Comparison of ENCODE assay signal across 8 cellular contexts in the genomic region with DNA sequence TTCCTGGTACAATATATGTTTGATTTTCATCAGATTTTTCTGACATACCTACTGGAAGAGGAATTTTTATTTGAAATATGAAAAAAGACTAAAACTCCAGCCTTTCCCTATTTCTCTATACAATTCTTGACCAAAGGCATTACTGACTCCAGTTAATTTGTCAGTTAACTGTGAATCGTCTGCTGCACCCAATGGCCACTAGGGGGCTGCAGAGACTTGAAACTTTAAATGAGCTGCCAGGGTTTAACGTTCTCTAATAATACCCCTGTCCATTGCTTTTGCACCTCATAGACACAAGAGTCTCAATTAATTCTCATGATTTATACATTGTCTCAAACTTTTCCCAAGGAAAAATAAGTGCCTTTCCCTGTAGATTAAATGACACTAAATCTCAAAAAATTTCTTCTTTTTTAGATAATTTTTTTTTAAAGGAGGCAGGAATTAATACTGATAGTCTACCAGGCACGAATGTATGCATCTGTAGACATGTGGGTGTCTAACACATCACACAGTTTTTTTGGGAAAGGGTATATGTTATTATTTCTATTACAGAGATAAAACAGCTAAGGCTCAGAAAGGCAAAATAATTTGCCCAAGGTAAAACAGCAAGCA. TPM values are rescaled to one million over a fixed set of nuclear protein-coding genes. Genes with fewer than 3 reads are reported as not detected.
DNase-seq lines count a peak whose midpoint lies in the region; ATAC-seq, FAIRE-seq and TF ChIP-seq lines count a peak whose summit lies in the region.

No MANE protein-coding gene starts in this region.

- intact Hi-C loops in kidney (cut with DNase I), result no loop called here

- no peaks in the 10 kb centered on the region for H3K36me3 ChIP-seq in kidney (ENCODE audit: control insufficient read depth in 1 of 2, insufficient read depth in 2 of 2, low read length in 2 of 2)

- H3K4me3 Mint-ChIP-seq in T-helper 17 cell, result no peak overlapping the region

- no peak overlapping the region for H3K27ac Mint-ChIP-seq in T-helper 17 cell

- in situ Hi-C loops in T47D (cut with HindIII; ENCODE audit: low pct_unique_long_range_greater_than_20kb, low sequenced_read_pairs), result no loop called here

- peak; percentile 43 to 58 for DNase-seq in AML-193 (lab: John Stamatoyannopoulos, UW)
- peak; percentile 21 for DNase-seq in NCI-H1417 treated with DMSO at 0.1 percent for 48 hours (lab: John Stamatoyannopoulos, UW)
- DNase-seq in T-helper 17 cell, result peak in 1 of 3 donors; percentile 24
- DNase-seq in T47D (ENCODE audit: low read depth in 1 of 2, low spot score in 1 of 2), result peak; percentile 73 to 74
- peak; percentile 63 for DNase-seq in kidney
- peak; percentile 12 to 27 for DNase-seq in stimulated activated CD4-positive, alpha-beta T cell treated with anti-CD3 and anti-CD28 coated beads, Interleukin-4, amount 100 ng/mL, for 4 hours

- H3K9ac ChIP-seq in kidney (ENCODE audit: low read length in 2 of 2), result no peak overlapping the region

- no peak overlapping the region for H3K27ac ChIP-seq in kidney (ENCODE audit: low read depth in 2 of 2, low read length in 2 of 2)

- peak; percentile 51 for FAIRE-seq in kidney (lab: Jason Lieb, UNC)

- peaks cover 3% of the 10 kb centered on the region for H3K36me3 Mint-ChIP-seq in T-helper 17 cell (ENCODE audit: low read depth)

- peaks cover 49% of the 10 kb centered on the region for H3K27me3 Mint-ChIP-seq in T-helper 17 cell

- peaks cover 0 to 16% of the 10 kb centered on the region in 2 donors for H3K4me1 ChIP-seq in kidney (ENCODE audit: control insufficient read depth in 1 of 2, insufficient read depth in 1 of 2, low read depth in 1 of 2, low read length in 2 of 2)

- no peak overlapping the region for H3K4me3 ChIP-seq in kidney (ENCODE audit: low read length in 2 of 2)

- no peaks in the 10 kb centered on the region for H3K9me3 ChIP-seq in T-helper 17 cell (ENCODE audit: control insufficient read depth, low read length, poor library complexity, severe bottlenecking)
- H3K9me3 ChIP-seq in kidney (ENCODE audit: control insufficient read depth in 1 of 2, low read length in 2 of 2), result no peaks in the 10 kb centered on the region

- ATAC-seq in GM18867 (IDR thresholded peaks at IDR 0.05; ENCODE audit: unreplicated experiment) (peak; percentile 62), T-helper 17 cell (peak; percentile 54), GM19467 (IDR thresholded peaks at IDR 0.05; ENCODE audit: unreplicated experiment) (no peak)

- TF ChIP-seq CTCF in kidney (IDR thresholded peaks at IDR 0.05; ENCODE audit: borderline replicate concordance, extremely low read depth, insufficient read depth), result peak; percentile 92

- peaks cover 4% of the 10 kb centered on the region for H3K4me1 Mint-ChIP-seq in T-helper 17 cell

RNA-seq across cellular contexts. Expression of a gene that starts 1.8 kb away (rescaled TPM):
- total RNA-seq in T-helper 17 cell, result not detected
- 0.13 TPM for total RNA-seq in kidney
- polyA plus RNA-seq in kidney (ENCODE audit: insufficient read depth, low read depth, low replicate concordance), result not detected
